In the genomic region with DNA sequence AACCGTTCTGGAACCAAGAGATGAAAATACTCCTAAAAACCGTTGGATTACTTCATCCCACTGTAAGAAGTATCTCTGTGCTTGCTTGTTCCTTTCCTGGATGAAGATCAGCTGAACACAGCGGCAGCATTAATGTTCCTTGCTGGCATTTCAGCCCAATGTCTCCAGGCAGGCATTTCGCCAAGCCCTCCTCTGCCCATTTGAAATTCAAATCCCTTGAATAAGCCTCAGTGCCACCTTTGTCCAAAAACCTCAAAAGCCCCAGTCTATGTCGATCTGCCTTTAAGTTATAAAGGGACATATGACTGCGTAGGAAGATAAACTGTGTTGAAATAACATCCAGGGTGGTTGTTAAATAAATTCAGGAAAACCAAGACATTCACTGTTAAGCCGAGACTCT, we compare ENCODE assay signal across 32 cellular contexts.
DNase-seq lines count a peak whose midpoint lies in the region; ATAC-seq, FAIRE-seq and TF ChIP-seq lines count a peak whose summit lies in the region.
"Had no signal": no experiment of that assay in that cellular context is flagged by ENCODE, and none has a peak within 500 bp of the region (broad histone marks: within the 10 kb centered on the region; RNA-seq: fewer than 3 reads in every experiment).

No MANE protein-coding gene starts in this region.

- no peak overlapping the region for H4K91ac ChIP-seq in IMR-90 (ENCODE audit: insufficient read depth, low read depth, low read length)

- no peaks in the 10 kb centered on the region for H3K79me2 ChIP-seq in astrocyte (ENCODE audit: insufficient read depth, low read length)
- no peaks in the 10 kb centered on the region for H3K79me2 ChIP-seq in hepatocyte

- H4K20me1 ChIP-seq in IMR-90 (ENCODE audit: insufficient read depth, low read length) (no peaks in the 10 kb centered on the region), astrocyte (ENCODE audit: insufficient read depth, low read length) (no peaks in the 10 kb centered on the region), hepatocyte (ENCODE audit: insufficient read depth, poor library complexity, severe bottlenecking) (no peaks in the 10 kb centered on the region)

- ATAC-seq in IMR-90 (ENCODE audit: low read depth) (no peak), psoas muscle (peak in 1 of 4 donors; percentile 40), HG02623 (IDR thresholded peaks at IDR 0.05; ENCODE audit: unreplicated experiment) (no peak)
- ATAC-seq: activated T-helper 17 cell treated with anti-CD3 and anti-CD28 coated beads, Interleukin-2, amount 50 U/mL, for 72 hours; foreskin keratinocyte; left ventricle myocardium superior had no signal

- H3K27ac Mint-ChIP-seq in astrocyte (ENCODE audit: unreplicated experiment): no peak overlapping the region
- H3K27ac Mint-ChIP-seq: activated B cell treated with CpG ODN at 0.5 μM for 24 hours; activated naive CD4-positive, alpha-beta T cell treated with anti-CD3 and anti-CD28 coated beads, Interleukin-2, amount 50 U/mL, for 24 hours; activated T-helper 17 cell treated with anti-CD3 and anti-CD28 coated beads, Interleukin-2, amount 50 U/mL, for 72 hours; H9; nephron progenitor cell had no signal

- no peak overlapping the region for H2AK9ac ChIP-seq in IMR-90 (replicated peaks; ENCODE audit: low read depth, low read length, poor library complexity)

- TF ChIP-seq POLR2A in IMR-90 (IDR thresholded peaks at IDR 0.05; ENCODE audit: low read depth, low read length): no peak

- no peaks in the 10 kb centered on the region for H3K9me1 ChIP-seq in IMR-90 (ENCODE audit: insufficient read depth, low read length)

- in situ Hi-C loops in IMR-90 (cut with MboI; ENCODE audit: low sequenced_read_pairs): loop anchor here (10.0 kb wide), 1 partner anchor 267 kb away; no protein-coding TSS in a partner anchor

- no peak overlapping the region for H3K4me3 ChIP-seq in IMR-90 (ENCODE audit: insufficient read depth, low read depth, low read length)
- no peak overlapping the region for H3K4me3 ChIP-seq in astrocyte (ENCODE audit: insufficient read depth, low read depth, low read length)
- H3K4me3 ChIP-seq in hepatocyte: no peak overlapping the region
- H3K4me3 ChIP-seq in psoas muscle: no peak overlapping the region
- H3K4me3 ChIP-seq: prostate gland, skin epidermis, uterus had no signal

- no peak overlapping the region for H4K8ac ChIP-seq in IMR-90 (ENCODE audit: low read depth in 2 of 2, low read length in 2 of 2)

- H3K27me3 ChIP-seq in IMR-90 (ENCODE audit: control insufficient read depth, insufficient read depth, low read length): no peaks in the 10 kb centered on the region
- H3K27me3 ChIP-seq in astrocyte (ENCODE audit: insufficient read depth, low read length): no peaks in the 10 kb centered on the region
- no peaks in the 10 kb centered on the region for H3K27me3 ChIP-seq in hepatocyte
- no peaks in the 10 kb centered on the region for H3K27me3 ChIP-seq in psoas muscle (ENCODE audit: insufficient read depth in 3 of 3, low read length in 2 of 3)
- H3K27me3 ChIP-seq: BE2C, foreskin keratinocyte, uterus had no signal

- H2BK120ac ChIP-seq in IMR-90 (ENCODE audit: low read depth, low read length): no peak overlapping the region

- H3K36me3 Mint-ChIP-seq in astrocyte (ENCODE audit: low read depth, unreplicated experiment): no peaks in the 10 kb centered on the region
- H3K36me3 Mint-ChIP-seq: activated naive CD4-positive, alpha-beta T cell treated with anti-CD3 and anti-CD28 coated beads, Interleukin-2, amount 50 U/mL, for 24 hours had no signal

- no peak for DNase-seq in IMR-90
- DNase-seq in astrocyte (ENCODE audit: low read depth): peak; percentile 22
- DNase-seq in hepatocyte (ENCODE audit: low spot score): no peak
- peak in 1 of 2 donors; percentile 59 for DNase-seq in psoas muscle
- no peak for DNase-seq in T-helper 2 cell
- DNase-seq in NCI-H2081 treated with DMSO at 0.1 percent for 48 hours (lab: John Stamatoyannopoulos, UW): no peak
- DNase-seq in retina: no peak
- DNase-seq: activated B cell treated with CpG ODN at 0.5 μM for 24 hours; activated CD4-positive, alpha-beta T cell treated with anti-CD3 and anti-CD28 coated beads, Interleukin-2, amount 50 U/mL, for 4 hours; activated CD8-positive, alpha-beta memory T cell treated with anti-CD3 and anti-CD28 coated beads, Interleukin-2, amount 50 U/mL, for 4 hours; aorta; BE2C; Caco-2; DND-41; effector memory CD4-positive, alpha-beta T cell; foreskin keratinocyte; H9; islet precursor cell; left ventricle myocardium superior; NCI-H1092 treated with DMSO at 0.1 percent for 48 hours; NCI-H2029; NCI-H226; NCI-H774; nephron progenitor cell; stimulated activated CD4-positive, alpha-beta T cell treated with anti-CD3 and anti-CD28 coated beads, Interleukin-1b, Interleukin-23, amount 100 ng/mL, for 48 hours; T-helper 9 cell; uterus had no signal

- no peak overlapping the region for H4K5ac ChIP-seq in IMR-90 (ENCODE audit: low read depth, low read length)

- H2AFZ ChIP-seq in IMR-90 (replicated peaks; ENCODE audit: low read length, poor library complexity) (no peak overlapping the region), astrocyte (ENCODE audit: low read depth, low read length) (peak overlapping the region; percentile 50), hepatocyte (no peak overlapping the region)

- no peak overlapping the region for H3K4me3 Mint-ChIP-seq in astrocyte (ENCODE audit: unreplicated experiment)
- H3K4me3 Mint-ChIP-seq: activated B cell treated with CpG ODN at 0.5 μM for 24 hours; activated naive CD4-positive, alpha-beta T cell treated with anti-CD3 and anti-CD28 coated beads, Interleukin-2, amount 50 U/mL, for 24 hours; activated T-helper 17 cell treated with anti-CD3 and anti-CD28 coated beads, Interleukin-2, amount 50 U/mL, for 72 hours; H9; nephron progenitor cell had no signal

- peaks cover 17% of the 10 kb centered on the region for H3K4me1 Mint-ChIP-seq in astrocyte (ENCODE audit: low read depth, unreplicated experiment)
- H3K4me1 Mint-ChIP-seq: activated B cell treated with CpG ODN at 0.5 μM for 24 hours; activated naive CD4-positive, alpha-beta T cell treated with anti-CD3 and anti-CD28 coated beads, Interleukin-2, amount 50 U/mL, for 24 hours; activated T-helper 17 cell treated with anti-CD3 and anti-CD28 coated beads, Interleukin-2, amount 50 U/mL, for 72 hours had no signal

- no peak for TF ChIP-seq CTCF in IMR-90 (conservative IDR thresholded peaks at IDR 0.05; ENCODE audit: low read depth, low read length)
- TF ChIP-seq CTCF in astrocyte (IDR thresholded peaks at IDR 0.05; ENCODE audit: insufficient read depth, low read depth, low read length): no peak
- no peak for TF ChIP-seq CTCF in hepatocyte (IDR thresholded peaks at IDR 0.05; ENCODE audit: poor library complexity)
- no peak for TF ChIP-seq CTCF in psoas muscle (IDR thresholded peaks at IDR 0.05)

- no peak overlapping the region for H2AK5ac ChIP-seq in IMR-90 (ENCODE audit: low read depth, low read length)

- FAIRE-seq in astrocyte (lab: Jason Lieb, UNC): no peak

- H3K56ac ChIP-seq in IMR-90 (ENCODE audit: extremely low read depth, insufficient read depth, low read length): no peak overlapping the region

- POLR2A ChIA-PET in IMR-90 (lab: Charles Lee; ENCODE audit: unreplicated experiment): no interaction called here

- no peaks in the 10 kb centered on the region for H3K9me2 ChIP-seq in hepatocyte (replicated peaks; ENCODE audit: insufficient read depth)

- no peak overlapping the region for H2BK5ac ChIP-seq in IMR-90 (ENCODE audit: low read depth, low read length, poor library complexity, severe bottlenecking)

- no peaks in the 10 kb centered on the region for H3K79me1 ChIP-seq in IMR-90 (ENCODE audit: low read depth in 1 of 2, low read length in 2 of 2)

- no peak overlapping the region for H3K18ac ChIP-seq in IMR-90 (ENCODE audit: low read depth, low read length)

- no peak overlapping the region for H3K23ac ChIP-seq in IMR-90 (ENCODE audit: low read depth, low read length)

- CTCF ChIA-PET in IMR-90 (lab: Yijun Ruan, JAX): interaction anchor here (1.2 kb wide), 1 partner anchor 158 kb away, joined by 3 read pairs; no protein-coding TSS in a partner anchor

- no peaks in the 10 kb centered on the region for H3K27me3 Mint-ChIP-seq in astrocyte (ENCODE audit: low read depth, unreplicated experiment)
- H3K27me3 Mint-ChIP-seq: activated B cell treated with CpG ODN at 0.5 μM for 24 hours; activated naive CD4-positive, alpha-beta T cell treated with anti-CD3 and anti-CD28 coated beads, Interleukin-2, amount 50 U/mL, for 24 hours; activated T-helper 17 cell treated with anti-CD3 and anti-CD28 coated beads, Interleukin-2, amount 50 U/mL, for 72 hours had no signal

- intact Hi-C loops in IMR-90 (cut with micrococcal nuclease) (no loop called here), psoas muscle (cut with DNase I) (loop anchor here in 1 of 2 donors (5.0 kb wide), 1 partner anchor 154 kb away; no protein-coding TSS in a partner anchor)

- H3K14ac ChIP-seq in IMR-90 (replicated peaks; ENCODE audit: low read depth, low read length): 0 out of 2 replicates have a peak overlapping the region, but pooled peaks have one; percentile 24

- H3K4me2 ChIP-seq in IMR-90 (ENCODE audit: low read depth, low read length) (no peak overlapping the region), astrocyte (ENCODE audit: low read length) (peak overlapping the region; percentile 54), hepatocyte (peak overlapping the region; percentile 17)

- H3K4ac ChIP-seq in IMR-90 (ENCODE audit: low read depth, low read length): no peak overlapping the region

- no peaks in the 10 kb centered on the region for H3K9me3 Mint-ChIP-seq in astrocyte (ENCODE audit: unreplicated experiment)
- H3K9me3 Mint-ChIP-seq: H9, nephron progenitor cell had no signal

- 93% methylated on average over 3 of the region's 7 CpGs; no CpG with 5 or more reads in 1 of the 2 experiments for WGBS in IMR-90 (ENCODE audit: extremely low coverage in 2 of 2, insufficient read length in 1 of 2), 2 experiments
- 79% methylated on average over 7 of the region's 7 CpGs for WGBS in hepatocyte (ENCODE audit: low lambda C conversion rate, missing lambda C conversion rate)
- 27 to 44% (median 34%) methylated on average over 7 of the region's 7 CpGs for WGBS in psoas muscle, 3 donors

- H3K9me3 ChIP-seq in IMR-90 (ENCODE audit: control insufficient read depth, insufficient read depth, low read length): no peaks in the 10 kb centered on the region
- H3K9me3 ChIP-seq in astrocyte (ENCODE audit: insufficient read depth, low read depth, low read length): no peaks in the 10 kb centered on the region
- H3K9me3 ChIP-seq in hepatocyte (ENCODE audit: low read depth): no peaks in the 10 kb centered on the region
- no peaks in the 10 kb centered on the region for H3K9me3 ChIP-seq in psoas muscle
- H3K9me3 ChIP-seq: BE2C, Caco-2, prostate gland, uterus had no signal

- H2BK20ac ChIP-seq in IMR-90 (ENCODE audit: low read depth, low read length): no peak overlapping the region

- H3K36me3 ChIP-seq in IMR-90 (ENCODE audit: control insufficient read depth, insufficient read depth, low read length): no peaks in the 10 kb centered on the region
- no peaks in the 10 kb centered on the region for H3K36me3 ChIP-seq in astrocyte (ENCODE audit: insufficient read depth, low read length)
- H3K36me3 ChIP-seq in hepatocyte (replicated peaks; ENCODE audit: insufficient read depth, low read depth): no peaks in the 10 kb centered on the region
- no peaks in the 10 kb centered on the region for H3K36me3 ChIP-seq in psoas muscle (ENCODE audit: insufficient read depth in 1 of 2, low read depth in 1 of 2)
- H3K36me3 ChIP-seq: BE2C, prostate gland, uterus had no signal

- H3K27ac ChIP-seq in IMR-90 (ENCODE audit: insufficient read depth, low read length): no peak overlapping the region
- H3K27ac ChIP-seq in astrocyte (ENCODE audit: low read depth, low read length): no peak overlapping the region
- H3K27ac ChIP-seq in hepatocyte: peak overlapping the region; percentile 32
- H3K27ac ChIP-seq in psoas muscle: peak overlapping the region; percentile 42
- H3K27ac ChIP-seq: foreskin keratinocyte, skin epidermis had no signal

- H3K9ac ChIP-seq in IMR-90 (ENCODE audit: low read depth, low read length): no peak overlapping the region
- H3K9ac ChIP-seq in astrocyte (ENCODE audit: low read length): peak overlapping the region; percentile 15

- peak overlapping the region; percentile 13; the same call in 1 of the 3 replicates for H2BK15ac ChIP-seq in IMR-90 (ENCODE audit: low read depth, low read length)

- TF ChIP-seq RAD21 in IMR-90 (IDR thresholded peaks at IDR 0.05; ENCODE audit: low read length): no peak

- H3K4me1 ChIP-seq in IMR-90 (ENCODE audit: control insufficient read depth, insufficient read depth, low read length) (no peaks in the 10 kb centered on the region), astrocyte (ENCODE audit: insufficient read depth, low read length) (peaks cover 24% of the 10 kb centered on the region), hepatocyte (ENCODE audit: insufficient read depth) (no peaks in the 10 kb centered on the region), psoas muscle (peaks cover 5% of the 10 kb centered on the region)
- H3K4me1 ChIP-seq: BE2C, prostate gland, uterus had no signal

- dilution Hi-C loops in IMR-90 (cut with HindIII; ENCODE audit: low sequenced_read_pairs, unreplicated experiment): no loop called here

- BruUV-seq in IMR-90 (replicated peaks; lab: Mats Ljungman, UMichigan): no TSS peak

Comparison
In these comparisons a context has a peak if more than half of its experiments do, and no peak if none do; other contexts are left out.
1. H3K27ac ChIP-seq: peak in hepatocyte (single experiment) and psoas muscle (single experiment); none in IMR-90 (single experiment) and astrocyte (single experiment).